ENCODE assay signal across 22 cellular contexts in the genomic region with DNA sequence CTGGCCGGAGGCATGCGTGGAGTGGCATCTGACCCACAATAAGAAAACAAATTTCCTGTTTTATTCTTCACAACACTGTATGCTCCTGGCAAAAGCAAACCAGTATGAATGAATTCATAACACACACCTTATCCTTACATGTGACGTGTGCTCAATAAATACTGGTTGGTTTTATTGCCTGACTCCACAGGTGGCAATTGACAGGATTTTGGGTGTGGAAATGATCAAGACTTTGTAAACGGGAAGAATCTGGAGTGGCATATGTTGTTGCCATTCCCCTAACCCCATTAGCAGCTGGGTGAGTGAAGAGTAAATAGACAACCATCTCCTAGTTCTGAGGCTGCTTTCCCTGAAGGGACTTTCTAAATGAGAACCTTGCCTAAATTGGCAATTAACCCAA.
"Had no signal": no experiment of that assay in that cellular context is flagged by ENCODE, and none has a peak within 500 bp of the region (broad histone marks: within the 10 kb centered on the region; RNA-seq: fewer than 3 reads in every experiment).

No MANE protein-coding gene starts in this region.

- ATAC-seq: left lung, T-helper 17 cell had no signal

- H3K36me3 ChIP-seq: neural progenitor cell, right atrium auricular region, suprapubic skin, uterus, WERI-Rb-1 had no signal

- H3K9ac ChIP-seq: neural progenitor cell had no signal

- H2AFZ ChIP-seq: neural progenitor cell had no signal

- FAIRE-seq: endometrium, frontal cortex, kidney had no signal

- H3K27ac Mint-ChIP-seq: activated naive CD4-positive, alpha-beta T cell treated with anti-CD3 and anti-CD28 coated beads for 36 hours; neural progenitor cell; progenitor cell of endocrine pancreas; stimulated activated naive CD8-positive, alpha-beta T cell treated with anti-CD3 and anti-CD28 coated beads, Interleukin-15, Interleukin-2, amounts not matched to agents 100 ng/mL and 50 ng/mL, for 24 hours; T-helper 17 cell had no signal

- DNase-seq: activated CD4-positive, alpha-beta T cell treated with anti-CD3 and anti-CD28 coated beads for 1 hour; activated CD4-positive, alpha-beta T cell treated with anti-CD3 and anti-CD28 coated beads, Interleukin-2, amount 50 U/mL, for 4 hours; activated naive CD4-positive, alpha-beta T cell treated with anti-CD3 and anti-CD28 coated beads for 36 hours; activated T-cell treated with anti-CD3 and anti-CD28 coated beads for 4 hours; anterior cingulate cortex; central memory CD4-positive, alpha-beta T cell; erythroblast; kidney; left lung; T-helper 17 cell; transverse colon; uterus; WERI-Rb-1 had no signal

- H3K4me3 ChIP-seq: coronary artery, left lung, neural progenitor cell, right atrium auricular region, suprapubic skin, transverse colon, uterus had no signal

- H3K4me2 ChIP-seq: neural progenitor cell had no signal

- H3K27me3 Mint-ChIP-seq: progenitor cell of endocrine pancreas; stimulated activated naive CD8-positive, alpha-beta T cell treated with anti-CD3 and anti-CD28 coated beads, Interleukin-15, Interleukin-2, amounts not matched to agents 100 ng/mL and 50 ng/mL, for 24 hours; T-helper 17 cell had no signal

- H3K4me1 ChIP-seq: right atrium auricular region, suprapubic skin, uterus had no signal

- H3K27ac ChIP-seq: coronary artery, left lung, neural progenitor cell, right atrium auricular region, suprapubic skin, uterus, WERI-Rb-1 had no signal

- H3K4me1 Mint-ChIP-seq: neural progenitor cell had no signal

- H3K27me3 ChIP-seq: left lung, neural progenitor cell, right atrium auricular region, suprapubic skin, transverse colon, uterus had no signal

- H3K4me3 Mint-ChIP-seq: activated naive CD4-positive, alpha-beta T cell treated with anti-CD3 and anti-CD28 coated beads for 36 hours; brain; neural progenitor cell; stimulated activated naive CD8-positive, alpha-beta T cell treated with anti-CD3 and anti-CD28 coated beads, Interleukin-15, Interleukin-2, amounts not matched to agents 100 ng/mL and 50 ng/mL, for 24 hours; T-helper 17 cell had no signal
